ENCODE assay signal across 11 cellular contexts in genomic region chr17:79814624-79814965, GRCh38. TPM values are rescaled to one million over a fixed set of nuclear protein-coding genes. Genes with fewer than 3 reads are reported as not detected.
DNase-seq lines count a peak whose midpoint lies in the region; ATAC-seq and TF ChIP-seq lines count a peak whose summit lies in the region.
"Had no signal": no experiment of that assay in that cellular context is flagged by ENCODE, and none has a peak within 500 bp of the region (broad histone marks: within the 10 kb centered on the region; RNA-seq: fewer than 3 reads in every experiment).

No MANE protein-coding gene starts in this region.

- H3K9ac ChIP-seq in Karpas-422 (ENCODE audit: low read length): no peak overlapping the region

- no peak for DNase-seq in activated T-cell treated with anti-CD3 and anti-CD28 coated beads, Interleukin-2, amount 50 U/mL, for 4 hours
- DNase-seq in activated T-cell treated with anti-CD3 and anti-CD28 coated beads for 4 hours (no peak), memory B cell (ENCODE audit: low spot score in 2 of 2) (no peak), transverse colon (peak; percentile 9), BE2C (no peak), Karpas-422 (no peak)
- DNase-seq in activated naive CD8-positive, alpha-beta T cell treated with anti-CD3 and anti-CD28 coated beads, Interleukin-2, amount 50 U/mL, for 24 hours: no peak
- DNase-seq: activated effector memory CD4-positive, alpha-beta T cell treated with anti-CD3 and anti-CD28 coated beads, Interleukin-2, amount 50 U/mL, for 16 hours; NCI-H345 had no signal

- in situ Hi-C loops in transverse colon (cut with MboI; ENCODE audit: low pct_ligation_motif_present in 1 of 4, low pct_unique_long_range_greater_than_20kb in 1 of 4, low sequenced_read_pairs in 3 of 4): loop anchor here in 2 of 4 donors (25.0 kb wide), 1 partner anchor 173 kb away; no protein-coding TSS in a partner anchor

- no peaks in the 10 kb centered on the region for H3K79me2 ChIP-seq in Karpas-422 (ENCODE audit: low read length)

- no peak for TF ChIP-seq POLR2A in transverse colon (IDR thresholded peaks at IDR 0.05)

- H3K9me2 ChIP-seq in Karpas-422 (replicated peaks; ENCODE audit: insufficient read depth, low read length): no peaks in the 10 kb centered on the region

- H3K9me3 Mint-ChIP-seq in activated T-cell treated with anti-CD3 and anti-CD28 coated beads, Interleukin-2, amount 50 U/mL, for 4 hours: no peaks in the 10 kb centered on the region
- H3K9me3 Mint-ChIP-seq in activated naive CD8-positive, alpha-beta T cell treated with anti-CD3 and anti-CD28 coated beads, Interleukin-2, amount 50 U/mL, for 24 hours: no peaks in the 10 kb centered on the region
- no peaks in the 10 kb centered on the region for H3K9me3 Mint-ChIP-seq in memory B cell

- no peak for TF ChIP-seq EP300 in transverse colon (IDR thresholded peaks at IDR 0.05; ENCODE audit: low read depth)

- peaks cover 42% of the 10 kb centered on the region for H3K27me3 Mint-ChIP-seq in activated T-cell treated with anti-CD3 and anti-CD28 coated beads, Interleukin-2, amount 50 U/mL, for 4 hours (ENCODE audit: low read depth)
- peaks cover 45% of the 10 kb centered on the region for H3K27me3 Mint-ChIP-seq in activated naive CD8-positive, alpha-beta T cell treated with anti-CD3 and anti-CD28 coated beads, Interleukin-2, amount 50 U/mL, for 24 hours
- H3K27me3 Mint-ChIP-seq in memory B cell: peaks cover 23% of the 10 kb centered on the region

- TF ChIP-seq CTCF in transverse colon (IDR thresholded peaks at IDR 0.05) (no peak), BE2C (IDR thresholded peaks at IDR 0.05; ENCODE audit: low read depth, low read length) (no peak)

- ATAC-seq in activated T-cell treated with anti-CD3 and anti-CD28 coated beads, Interleukin-2, amount 50 U/mL, for 4 hours: no peak
- ATAC-seq in activated naive CD8-positive, alpha-beta T cell treated with anti-CD3 and anti-CD28 coated beads, Interleukin-2, amount 50 U/mL, for 24 hours: no peak
- ATAC-seq in memory B cell (ENCODE audit: low read depth) (no peak), GM18861 (IDR thresholded peaks at IDR 0.05; ENCODE audit: unreplicated experiment) (no peak)
- ATAC-seq: K562 had no signal

- H3K4me1 ChIP-seq in transverse colon (peaks cover 25 to 53% (median 51%) of the 10 kb centered on the region in 4 donors), BE2C (peaks cover 16% of the 10 kb centered on the region), Karpas-422 (ENCODE audit: low read length) (peaks cover 38% of the 10 kb centered on the region)

- H3K27ac ChIP-seq in transverse colon: no peak overlapping the region
- H3K27ac ChIP-seq in Karpas-422 (ENCODE audit: low read length): no peak overlapping the region

- H3K4me3 ChIP-seq in transverse colon (peak overlapping the region in 2 of 4 donors; percentile 29 to 37), BE2C (ENCODE audit: low read depth, low read length) (no peak overlapping the region), Karpas-422 (ENCODE audit: low read length) (no peak overlapping the region)
- H3K4me3 ChIP-seq: K562 had no signal

- WGBS in transverse colon (ENCODE audit: low coverage in 1 of 2), 2 donors: 16% methylated on average over 18 of the region's 20 CpGs; no CpG with 5 or more reads in 1 of the 2 donors

- H4K20me1 ChIP-seq in Karpas-422 (ENCODE audit: insufficient read depth, low read depth, low read length): no peaks in the 10 kb centered on the region

- H2AFZ ChIP-seq in Karpas-422 (ENCODE audit: low read length): no peak overlapping the region

- intact Hi-C loops in transverse colon (cut with DNase I; ENCODE audit: low total_unique reads): no loop called here

- H3K4me3 Mint-ChIP-seq in activated T-cell treated with anti-CD3 and anti-CD28 coated beads, Interleukin-2, amount 50 U/mL, for 4 hours: peak overlapping the region; percentile 29
- H3K4me3 Mint-ChIP-seq in activated naive CD8-positive, alpha-beta T cell treated with anti-CD3 and anti-CD28 coated beads, Interleukin-2, amount 50 U/mL, for 24 hours: peak overlapping the region; percentile 25
- H3K4me3 Mint-ChIP-seq in memory B cell: peak overlapping the region; percentile 69

- peaks cover 25% of the 10 kb centered on the region for H3K4me1 Mint-ChIP-seq in activated T-cell treated with anti-CD3 and anti-CD28 coated beads, Interleukin-2, amount 50 U/mL, for 4 hours (ENCODE audit: low read depth)
- peaks cover 25% of the 10 kb centered on the region for H3K4me1 Mint-ChIP-seq in activated naive CD8-positive, alpha-beta T cell treated with anti-CD3 and anti-CD28 coated beads, Interleukin-2, amount 50 U/mL, for 24 hours
- peaks cover 10% of the 10 kb centered on the region for H3K4me1 Mint-ChIP-seq in memory B cell

- peaks cover 85% of the 10 kb centered on the region for H3K27me3 ChIP-seq in transverse colon
- H3K27me3 ChIP-seq in BE2C: no peaks in the 10 kb centered on the region
- no peaks in the 10 kb centered on the region for H3K27me3 ChIP-seq in Karpas-422 (ENCODE audit: low read length)

- H3K27ac Mint-ChIP-seq in activated naive CD8-positive, alpha-beta T cell treated with anti-CD3 and anti-CD28 coated beads, Interleukin-2, amount 50 U/mL, for 24 hours: peak overlapping the region; percentile 46
- H3K27ac Mint-ChIP-seq in memory B cell: peak overlapping the region; percentile 73

- H3K36me3 Mint-ChIP-seq in activated T-cell treated with anti-CD3 and anti-CD28 coated beads, Interleukin-2, amount 50 U/mL, for 4 hours (ENCODE audit: insufficient read depth): no peaks in the 10 kb centered on the region
- H3K36me3 Mint-ChIP-seq in activated naive CD8-positive, alpha-beta T cell treated with anti-CD3 and anti-CD28 coated beads, Interleukin-2, amount 50 U/mL, for 24 hours (ENCODE audit: low read depth): no peaks in the 10 kb centered on the region
- no peaks in the 10 kb centered on the region for H3K36me3 Mint-ChIP-seq in memory B cell

- no peak overlapping the region for H3K4me2 ChIP-seq in Karpas-422 (ENCODE audit: low read depth, low read length, poor library complexity, severe bottlenecking)

- H3K9me3 ChIP-seq in transverse colon (no peaks in the 10 kb centered on the region), BE2C (no peaks in the 10 kb centered on the region), Karpas-422 (ENCODE audit: low read length) (no peaks in the 10 kb centered on the region)

- H3K36me3 ChIP-seq in transverse colon: no peaks in the 10 kb centered on the region
- no peaks in the 10 kb centered on the region for H3K36me3 ChIP-seq in BE2C
- H3K36me3 ChIP-seq in Karpas-422 (ENCODE audit: insufficient read depth, low read length): no peaks in the 10 kb centered on the region

RNA-seq across cellular contexts. Expression of gene CBX8, which starts 17.7 kb away (rescaled TPM):
- 1 to 10 TPM; 1.7 to 4.3 (median 3.1) TPM for total RNA-seq in activated T-cell treated with anti-CD3 and anti-CD28 coated beads, Interleukin-2, amount 50 U/mL, for 4 hours
- total RNA-seq in transverse colon: 1 to 10 TPM; 1.5 to 4.4 (median 3.1) TPM
- polyA plus RNA-seq in BE2C (2012; ENCODE audit: insufficient read depth, insufficient read length, low read depth): 54.5 TPM
- total RNA-seq in Karpas-422 (2014; rRNA removed; shearing (Covaris generic); ENCODE audit: low replicate concordance): 8.0 and 26.4 TPM in 2 replicates

RNA-seq across cellular contexts. Expression of gene CBX4, which starts 24.6 kb away (rescaled TPM):
- 10 to 100 TPM; 15.3 to 16.4 (median 15.3) TPM for total RNA-seq in activated T-cell treated with anti-CD3 and anti-CD28 coated beads, Interleukin-2, amount 50 U/mL, for 4 hours
- total RNA-seq in transverse colon: 10 to 100 TPM in 1 of 4 donors, 1 to 10 TPM in 3; 6.6 to 25.1 (median 8.3) TPM
- 226 TPM for polyA plus RNA-seq in BE2C (2012; ENCODE audit: insufficient read depth, insufficient read length, low read depth)
- total RNA-seq in Karpas-422 (2014; rRNA removed; shearing (Covaris generic); ENCODE audit: low replicate concordance): 33.3 and 86.5 TPM in 2 replicates

RNA-seq across cellular contexts. Expression of gene CBX2, which starts 36.6 kb away (rescaled TPM):
- total RNA-seq in activated T-cell treated with anti-CD3 and anti-CD28 coated beads, Interleukin-2, amount 50 U/mL, for 4 hours: 1 to 10 TPM; 1.0 to 2.6 (median 1.4) TPM
- total RNA-seq in transverse colon: under 1 TPM in 2 of 4 donors, not detected in 2; 0.27 to 0.64 TPM
- polyA plus RNA-seq in BE2C (2012; ENCODE audit: insufficient read depth, insufficient read length, low read depth): 46.9 TPM
- 4.8 and 8.4 TPM in 2 replicates for total RNA-seq in Karpas-422 (2014; rRNA removed; shearing (Covaris generic); ENCODE audit: low replicate concordance)
